In genomic region chr22:24434472-24435322, GRCh38 we compare ENCODE assay signal across 8 cellular contexts. TPM values are rescaled to one million over a fixed set of nuclear protein-coding genes. Genes with fewer than 3 reads are reported as not detected.
A peak's percentile ranks its signal among the peaks of the same experiment; 100 is the strongest.
DNase-seq lines count a peak whose midpoint lies in the region; ATAC-seq, FAIRE-seq and TF ChIP-seq lines count a peak whose summit lies in the region.

No MANE protein-coding gene starts in this region.

- no peaks in the 10 kb centered on the region for H3K79me2 ChIP-seq in astrocyte (ENCODE audit: insufficient read depth, low read length)

- no peak overlapping the region for H3K4me2 ChIP-seq in astrocyte (ENCODE audit: low read length)

- H3K4me1 Mint-ChIP-seq in T-helper 17 cell = peaks cover 49% of the 10 kb centered on the region
- H3K4me1 Mint-ChIP-seq in astrocyte (ENCODE audit: low read depth, unreplicated experiment) = peaks cover 11% of the 10 kb centered on the region
- H3K4me1 Mint-ChIP-seq in naive thymus-derived CD4-positive, alpha-beta T cell = peaks cover 41 to 94% (median 85%) of the 10 kb centered on the region in 7 donors

- H4K20me1 ChIP-seq in astrocyte (ENCODE audit: insufficient read depth, low read length) = no peaks in the 10 kb centered on the region

- TF ChIP-seq CTCF in astrocyte (IDR thresholded peaks at IDR 0.05; ENCODE audit: insufficient read depth, low read depth, low read length) = no peak

- H3K36me3 ChIP-seq in astrocyte (ENCODE audit: insufficient read depth, low read length) (no peaks in the 10 kb centered on the region), subcutaneous abdominal adipose tissue (ENCODE audit: control insufficient read depth in 5 of 5, insufficient read depth in 5 of 5, low read length in 5 of 5) (no peaks in the 10 kb centered on the region)
- H3K36me3 ChIP-seq in naive thymus-derived CD4-positive, alpha-beta T cell (ENCODE audit: control insufficient read depth in 2 of 3, insufficient read depth in 3 of 3, low read length in 3 of 3) = peaks cover 0 to 61% (median 20%) of the 10 kb centered on the region in 3 experiments

- H3K27ac ChIP-seq in astrocyte (ENCODE audit: low read depth, low read length) (no peak overlapping the region), subcutaneous abdominal adipose tissue (ENCODE audit: low read depth, low read length) (peak overlapping the region; percentile 41)
- H3K27ac ChIP-seq in naive thymus-derived CD4-positive, alpha-beta T cell (ENCODE audit: low read depth, low read length) = peak overlapping the region; percentile 97

- H3K36me3 Mint-ChIP-seq in T-helper 17 cell (ENCODE audit: low read depth) (no peaks in the 10 kb centered on the region), astrocyte (ENCODE audit: low read depth, unreplicated experiment) (no peaks in the 10 kb centered on the region)
- H3K36me3 Mint-ChIP-seq in naive thymus-derived CD4-positive, alpha-beta T cell = peaks cover 0 to 13% (median 5%) of the 10 kb centered on the region in 5 donors

- H3K27ac Mint-ChIP-seq in T-helper 17 cell = peak overlapping the region; percentile 97
- H3K27ac Mint-ChIP-seq in astrocyte (ENCODE audit: unreplicated experiment) = peak overlapping the region; percentile 47
- peak overlapping the region; percentile 75 to 97 (median 94) for H3K27ac Mint-ChIP-seq in naive thymus-derived CD4-positive, alpha-beta T cell

- ATAC-seq in GM18861 (IDR thresholded peaks at IDR 0.05; ENCODE audit: unreplicated experiment) (peak; percentile 42), HG03060 (IDR thresholded peaks at IDR 0.05; ENCODE audit: low read depth, unreplicated experiment) (peak; percentile 35), T-helper 17 cell (peak; percentile 92)
- peak; percentile 82 for ATAC-seq in naive thymus-derived CD4-positive, alpha-beta T cell

- no peaks in the 10 kb centered on the region for H3K27me3 Mint-ChIP-seq in T-helper 17 cell
- peaks cover 9% of the 10 kb centered on the region for H3K27me3 Mint-ChIP-seq in astrocyte (ENCODE audit: low read depth, unreplicated experiment)
- no peaks in the 10 kb centered on the region for H3K27me3 Mint-ChIP-seq in naive thymus-derived CD4-positive, alpha-beta T cell

- peaks cover 33% of the 10 kb centered on the region for H3K4me1 ChIP-seq in astrocyte (ENCODE audit: insufficient read depth, low read length)
- peaks cover 79 to 82% of the 10 kb centered on the region in 2 donors for H3K4me1 ChIP-seq in naive thymus-derived CD4-positive, alpha-beta T cell (ENCODE audit: control insufficient read depth in 2 of 2, insufficient read depth in 2 of 2, low read length in 2 of 2)
- peaks cover 11 to 52% (median 36%) of the 10 kb centered on the region in 5 donors for H3K4me1 ChIP-seq in subcutaneous abdominal adipose tissue (ENCODE audit: control insufficient read depth in 5 of 5, insufficient read depth in 5 of 5, low read length in 5 of 5)

- H3K9me3 ChIP-seq in T-helper 17 cell (ENCODE audit: control insufficient read depth, low read length, poor library complexity, severe bottlenecking) (no peaks in the 10 kb centered on the region), astrocyte (ENCODE audit: insufficient read depth, low read depth, low read length) (no peaks in the 10 kb centered on the region), subcutaneous abdominal adipose tissue (ENCODE audit: control insufficient read depth in 5 of 5, low read length in 5 of 5) (no peaks in the 10 kb centered on the region)
- H3K9me3 ChIP-seq in naive thymus-derived CD4-positive, alpha-beta T cell (ENCODE audit: control insufficient read depth in 2 of 3, low read length in 3 of 3) = no peaks in the 10 kb centered on the region

- no peak overlapping the region for H2AFZ ChIP-seq in astrocyte (ENCODE audit: low read depth, low read length)

- peak; percentile 23 for FAIRE-seq in astrocyte (lab: Jason Lieb, UNC)

- DNase-seq in T-helper 17 cell (peak; percentile 36 to 67 (median 38)), astrocyte (ENCODE audit: low read depth) (peak; percentile 19), cerebellum (ENCODE audit: low spot score) (no peak), inferior parietal cortex (ENCODE audit: extremely low spot score) (no peak)
- peak in 8 of 9 donors; percentile 62 to 86 (median 72) for DNase-seq in naive thymus-derived CD4-positive, alpha-beta T cell

- CTCF ChIA-PET in naive thymus-derived CD4-positive, alpha-beta T cell (lab: Charles Lee) = interaction anchor here (1.2 to 2.5 kb wide), 3 partner anchors 8 to 22 kb away, joined by 3 to 15 read pairs (median 5); no protein-coding TSS in a partner anchor

- no peak overlapping the region for H3K4me3 ChIP-seq in astrocyte (ENCODE audit: insufficient read depth, low read depth, low read length)
- H3K4me3 ChIP-seq in naive thymus-derived CD4-positive, alpha-beta T cell (ENCODE audit: low read length) = peak overlapping the region; percentile 24
- H3K4me3 ChIP-seq in subcutaneous abdominal adipose tissue (ENCODE audit: low read depth in 1 of 5, low read length in 5 of 5) = no peak overlapping the region

- H3K27me3 ChIP-seq in astrocyte (ENCODE audit: insufficient read depth, low read length) (no peaks in the 10 kb centered on the region), subcutaneous abdominal adipose tissue (ENCODE audit: control insufficient read depth in 5 of 5, insufficient read depth in 4 of 5, low read length in 5 of 5) (peaks cover 0 to 5% (median 0%) of the 10 kb centered on the region in 5 donors)
- H3K27me3 ChIP-seq in naive thymus-derived CD4-positive, alpha-beta T cell (ENCODE audit: control insufficient read depth in 2 of 2, insufficient read depth in 2 of 2, low read length in 2 of 2) = no peaks in the 10 kb centered on the region

- POLR2A ChIA-PET in naive thymus-derived CD4-positive, alpha-beta T cell (lab: Charles Lee) = interaction anchor here (0.7 to 5.1 kb wide), 7 partner anchors 8 to 120 kb away, joined by 3 to 32 read pairs (median 5); partner anchors contain the start of genes ADORA2A and GUCD1

- intact Hi-C loops in naive thymus-derived CD4-positive, alpha-beta T cell (cut with micrococcal nuclease) = loop anchor here (1.0 to 10.0 kb wide), 5 partner anchors 7 to 121 kb away; partner anchors contain the start of genes ADORA2A (in 1 of the 2), GUCD1 (in 1 of the 2) and SNRPD3 (in 1 of the 2)

- H3K4me3 Mint-ChIP-seq in T-helper 17 cell = peak overlapping the region; percentile 93
- no peak overlapping the region for H3K4me3 Mint-ChIP-seq in astrocyte (ENCODE audit: unreplicated experiment)
- peak overlapping the region; percentile 73 to 84 (median 78) for H3K4me3 Mint-ChIP-seq in naive thymus-derived CD4-positive, alpha-beta T cell

- no peaks in the 10 kb centered on the region for H3K9me3 Mint-ChIP-seq in astrocyte (ENCODE audit: unreplicated experiment)
- H3K9me3 Mint-ChIP-seq in naive thymus-derived CD4-positive, alpha-beta T cell = peaks cover 0 to 2% (median 0%) of the 10 kb centered on the region in 11 donors

- H3K9ac ChIP-seq in astrocyte (ENCODE audit: low read length) = no peak overlapping the region
- H3K9ac ChIP-seq in subcutaneous abdominal adipose tissue (ENCODE audit: low read length in 5 of 5) = peak overlapping the region in 1 of 5 donors; percentile 28

RNA-seq across cellular contexts. Expression of gene ADORA2A, which starts 7.3 kb away (rescaled TPM):
- total RNA-seq in T-helper 17 cell (10 to 100 TPM; 20.4 to 22.0 TPM), astrocyte (2.2 and 3.9 TPM in 2 replicates), cerebellum (12.9 TPM)
- total RNA-seq in naive thymus-derived CD4-positive, alpha-beta T cell = 10 to 100 TPM; 22.5 to 43.7 (median 33.4) TPM
- 100 to 1,000 TPM in 1 of 2 donors, 10 to 100 TPM in 1; 79.5 to 127 TPM for polyA plus RNA-seq in naive thymus-derived CD4-positive, alpha-beta T cell

Comparison
In these comparisons a context has a peak if more than half of its experiments do, and no peak if none do; other contexts are left out.
1. ATAC-seq: peak in every context shown above with its lines; median percentile 92 in T-helper 17 cell; 82 in naive thymus-derived CD4-positive, alpha-beta T cell; 42 in GM18861; 35 in HG03060.
2. DNase-seq: peak in T-helper 17 cell (3 of 3), astrocyte (single experiment) and naive thymus-derived CD4-positive, alpha-beta T cell (8 of 9); none in cerebellum (single experiment) and inferior parietal cortex (single experiment).
3. H3K27ac Mint-ChIP-seq: peak in every context shown above with its lines; median percentile 97 in T-helper 17 cell; 94 in naive thymus-derived CD4-positive, alpha-beta T cell; 47 in astrocyte.